In the genomic region with DNA sequence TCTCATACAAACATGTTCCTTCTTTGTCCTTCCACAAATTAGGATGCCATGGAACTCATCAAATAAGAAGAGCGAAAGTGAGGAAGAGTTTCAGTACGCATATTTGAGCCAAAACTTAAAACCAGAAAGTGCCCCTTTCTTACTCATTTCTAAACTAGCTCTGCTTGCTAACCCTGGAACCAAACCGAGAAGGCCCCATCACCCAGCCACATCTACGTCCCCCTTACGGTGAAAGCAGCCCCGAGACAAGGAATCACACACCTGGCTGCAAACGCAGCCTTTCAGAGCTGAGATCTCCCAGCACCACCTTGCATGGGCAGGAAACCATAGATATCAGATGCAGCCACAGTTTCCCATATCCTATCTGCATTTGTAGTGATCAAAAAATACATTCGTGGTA, we compare ENCODE assay signal across 12 cellular contexts. TPM values are rescaled to one million over a fixed set of nuclear protein-coding genes. Genes with fewer than 3 reads are reported as not detected.
DNase-seq lines count a peak whose midpoint lies in the region; ATAC-seq and TF ChIP-seq lines count a peak whose summit lies in the region.
"Had no signal": no experiment of that assay in that cellular context is flagged by ENCODE, and none has a peak within 500 bp of the region (broad histone marks: within the 10 kb centered on the region; RNA-seq: fewer than 3 reads in every experiment).

No MANE protein-coding gene starts in this region.

- TF ChIP-seq CTCF in HFFc6 (IDR thresholded peaks at IDR 0.05) (no peak), Calu3 (IDR thresholded peaks at IDR 0.05; ENCODE audit: unreplicated experiment) (no peak)

- DNase-seq in activated effector memory CD4-positive, alpha-beta T cell treated with anti-CD3 and anti-CD28 coated beads, Interleukin-2, amount 50 U/mL, for 16 hours, result peak; percentile 71
- DNase-seq in activated effector memory CD4-positive, alpha-beta T cell treated with Interleukin-2 at 50 U/mL for 16 hours, result no peak
- DNase-seq in activated naive CD4-positive, alpha-beta T cell treated with anti-CD3 and anti-CD28 coated beads, Interleukin-2, amount 50 U/mL, for 72 hours (ENCODE audit: low spot score in 2 of 2), result peak in 1 of 2 donors; percentile 60
- DNase-seq in stimulated activated naive CD4-positive, alpha-beta T cell treated with Interleukin-2 at 50 U/mL for 16 hours (lab: John Stamatoyannopoulos, UW), result peak; percentile 18
- no peak for DNase-seq in HFFc6
- no peak for DNase-seq in Calu3
- DNase-seq: dorsolateral prefrontal cortex, GOT3, NCI-H2081 had no signal

- CTCF ChIA-PET in Calu3 (lab: Charles Lee), result no interaction called here

- BruUV-seq in Calu3 (replicated peaks; lab: Mats Ljungman, UMichigan), result no TSS peak

- H3K9me3 Mint-ChIP-seq in activated naive CD4-positive, alpha-beta T cell treated with anti-CD3 and anti-CD28 coated beads, Interleukin-2, amount 50 U/mL, for 72 hours, result no peaks in the 10 kb centered on the region
- H3K9me3 Mint-ChIP-seq in HFFc6, result no peaks in the 10 kb centered on the region
- H3K9me3 Mint-ChIP-seq in Calu3 (ENCODE audit: low read depth, unreplicated experiment), result no peaks in the 10 kb centered on the region

- H3K27me3 Mint-ChIP-seq in HFFc6 (ENCODE audit: insufficient read depth), result peaks cover 2% of the 10 kb centered on the region; the same call in 1 of the 2 replicates
- H3K27me3 Mint-ChIP-seq in Calu3 (ENCODE audit: unreplicated experiment), result no peaks in the 10 kb centered on the region

- H3K9me3 ChIP-seq in KOPT-K1 (ENCODE audit: insufficient read depth, low read length, poor library complexity, severe bottlenecking), result no peaks in the 10 kb centered on the region

- no peaks in the 10 kb centered on the region for H3K36me3 ChIP-seq in KOPT-K1 (ENCODE audit: insufficient read depth, low read length)

- peaks cover 21% of the 10 kb centered on the region for H3K4me1 Mint-ChIP-seq in HFFc6 (ENCODE audit: low read depth)
- peaks cover 9% of the 10 kb centered on the region for H3K4me1 Mint-ChIP-seq in Calu3 (ENCODE audit: low read depth, unreplicated experiment)

- peak; percentile 94 to 96 for ATAC-seq in activated naive CD4-positive, alpha-beta T cell treated with anti-CD3 and anti-CD28 coated beads, Interleukin-2, amount 50 U/mL, for 72 hours
- no peak for ATAC-seq in HG03378 (IDR thresholded peaks at IDR 0.05; ENCODE audit: unreplicated experiment)

- peak overlapping the region; percentile 20 for H3K27ac ChIP-seq in KOPT-K1 (ENCODE audit: low read depth, low read length, poor library complexity, severe bottlenecking)
- H3K27ac ChIP-seq: dorsolateral prefrontal cortex, KMS-11 had no signal

- intact Hi-C loops in Calu3 (cut with micrococcal nuclease; ENCODE audit: unreplicated experiment), result no loop called here

- peak overlapping the region; percentile 55 to 56 for H3K27ac Mint-ChIP-seq in activated naive CD4-positive, alpha-beta T cell treated with anti-CD3 and anti-CD28 coated beads, Interleukin-2, amount 50 U/mL, for 72 hours
- H3K27ac Mint-ChIP-seq in HFFc6 (no peak overlapping the region), Calu3 (ENCODE audit: unreplicated experiment) (no peak overlapping the region)

- H3K4me3 Mint-ChIP-seq in HFFc6, result no peak overlapping the region
- no peak overlapping the region for H3K4me3 Mint-ChIP-seq in Calu3 (ENCODE audit: low read depth, unreplicated experiment)

- peaks cover 0 to 30% of the 10 kb centered on the region in 2 donors for H3K36me3 Mint-ChIP-seq in activated naive CD4-positive, alpha-beta T cell treated with anti-CD3 and anti-CD28 coated beads, Interleukin-2, amount 50 U/mL, for 72 hours
- H3K36me3 Mint-ChIP-seq in HFFc6 (ENCODE audit: low read depth) (0 out of 2 replicates have a peak, but pooled peaks cover 15% of the 10 kb centered on the region), Calu3 (ENCODE audit: insufficient read depth, unreplicated experiment) (no peaks in the 10 kb centered on the region)

RNA-seq across cellular contexts. Expression of gene TRERF1, which starts 28.5 kb away (rescaled TPM):
- total RNA-seq in activated naive CD4-positive, alpha-beta T cell treated with anti-CD3 and anti-CD28 coated beads, Interleukin-2, amount 50 U/mL, for 72 hours, result 10 to 100 TPM in 1 of 2 donors, 1 to 10 TPM in 1; 3.8 to 28.2 TPM
- total RNA-seq in HFFc6 (2021; fragmentation: NEBNext Ultra II Directional; extraction: Animal tissue kit (Norgen Biotek cat#: 25700)), result 10 to 100 TPM; 10.5 to 16.4 (median 15.2) TPM
- 0.81 and 1.4 TPM in 2 replicates for total RNA-seq in Calu3 (2022)

Comparison
In these comparisons a context has a peak if more than half of its experiments do, and no peak if none do; other contexts are left out.
1. DNase-seq: peak in activated effector memory CD4-positive, alpha-beta T cell treated with anti-CD3 and anti-CD28 coated beads, Interleukin-2, amount 50 U/mL, for 16 hours (single experiment) and stimulated activated naive CD4-positive, alpha-beta T cell treated with Interleukin-2 at 50 U/mL for 16 hours (single experiment); none in activated effector memory CD4-positive, alpha-beta T cell treated with Interleukin-2 at 50 U/mL for 16 hours (single experiment), HFFc6 (single experiment) and Calu3 (single experiment).
2. H3K27ac Mint-ChIP-seq: peak in activated naive CD4-positive, alpha-beta T cell treated with anti-CD3 and anti-CD28 coated beads, Interleukin-2, amount 50 U/mL, for 72 hours (2 of 2); none in HFFc6 (single experiment) and Calu3 (single experiment).